In the genomic region with DNA sequence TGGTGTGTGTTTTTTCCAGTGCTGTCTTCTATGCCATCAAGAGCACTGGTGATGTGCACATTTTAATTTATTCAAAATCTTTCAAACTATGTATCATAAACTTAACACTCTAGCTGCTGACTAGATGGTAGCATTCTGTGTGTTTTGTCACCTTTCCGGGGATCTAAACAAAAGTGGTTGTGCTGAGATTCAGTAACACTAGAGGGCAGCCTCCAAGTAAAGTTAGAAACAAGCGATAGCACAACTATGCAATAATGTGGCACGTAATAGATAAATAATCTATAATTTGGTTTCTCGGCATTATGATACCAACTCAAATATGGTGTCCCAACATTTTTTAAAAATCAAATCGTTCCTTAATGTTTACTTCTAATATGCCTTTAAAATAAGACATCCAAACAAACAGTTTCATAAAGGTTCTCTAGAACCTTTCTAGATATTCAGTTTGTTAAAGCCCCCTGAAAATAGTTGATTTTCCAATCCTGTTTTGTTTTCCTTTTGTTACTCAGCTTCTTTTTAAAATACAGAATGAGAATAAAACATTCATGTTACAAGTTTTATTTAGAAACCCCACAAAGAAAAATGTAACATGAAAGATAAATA, we compare ENCODE assay signal across 8 cellular contexts.
A peak's percentile ranks its signal among the peaks of the same experiment; 100 is the strongest.
DNase-seq lines count a peak whose midpoint lies in the region; ATAC-seq and TF ChIP-seq lines count a peak whose summit lies in the region.

No MANE protein-coding gene starts in this region.

- peak; percentile 41 for TF ChIP-seq CTCF in GM10248 (IDR thresholded peaks at IDR 0.05; ENCODE audit: control extremely low read depth, extremely low read depth, low read depth, missing control alignments)

- CTCF ChIA-PET in GM10248 (lab: Yijun Ruan, JAX) = interaction anchor here (0.7 to 2.5 kb wide), 10 partner anchors 8 to 421 kb away, joined by 3 to 9 read pairs (median 4); no protein-coding TSS in a partner anchor

- ATAC-seq in HG03175 (IDR thresholded peaks at IDR 0.05; ENCODE audit: unreplicated experiment) = peak; percentile 49
- ATAC-seq in GM18520 (IDR thresholded peaks at IDR 0.05; ENCODE audit: unreplicated experiment) = no peak
- no peak for ATAC-seq in GM21390 (IDR thresholded peaks at IDR 0.05; ENCODE audit: unreplicated experiment)

- POLR2A ChIA-PET in GM10248 (lab: Yijun Ruan, JAX) = no interaction called here

- no peak for DNase-seq in GM10248 (ENCODE audit: extremely low spot score)
- DNase-seq in astrocyte of the hippocampus (ENCODE audit: low read depth, low spot score) = peak; percentile 40
- peak; percentile 72 for DNase-seq in medulla oblongata (ENCODE audit: extremely low spot score)
- no peak for DNase-seq in NCI-H226
- no peak for DNase-seq in stimulated activated CD4-positive, alpha-beta T cell treated with anti-CD3 and anti-CD28 coated beads, Interleukin-12 subunit alpha, Interleukin-12 subunit beta, amount 100 ng/mL, for 4 hours

Comparison
In these comparisons a context has a peak if more than half of its experiments do, and no peak if none do; other contexts are left out.
1. DNase-seq: peak in astrocyte of the hippocampus (single experiment) and medulla oblongata (single experiment); none in GM10248 (single experiment), NCI-H226 (single experiment) and stimulated activated CD4-positive, alpha-beta T cell treated with anti-CD3 and anti-CD28 coated beads, Interleukin-12 subunit alpha, Interleukin-12 subunit beta, amount 100 ng/mL, for 4 hours (single experiment).